Comparison of ENCODE assay signal across 11 cellular contexts in the genomic region with DNA sequence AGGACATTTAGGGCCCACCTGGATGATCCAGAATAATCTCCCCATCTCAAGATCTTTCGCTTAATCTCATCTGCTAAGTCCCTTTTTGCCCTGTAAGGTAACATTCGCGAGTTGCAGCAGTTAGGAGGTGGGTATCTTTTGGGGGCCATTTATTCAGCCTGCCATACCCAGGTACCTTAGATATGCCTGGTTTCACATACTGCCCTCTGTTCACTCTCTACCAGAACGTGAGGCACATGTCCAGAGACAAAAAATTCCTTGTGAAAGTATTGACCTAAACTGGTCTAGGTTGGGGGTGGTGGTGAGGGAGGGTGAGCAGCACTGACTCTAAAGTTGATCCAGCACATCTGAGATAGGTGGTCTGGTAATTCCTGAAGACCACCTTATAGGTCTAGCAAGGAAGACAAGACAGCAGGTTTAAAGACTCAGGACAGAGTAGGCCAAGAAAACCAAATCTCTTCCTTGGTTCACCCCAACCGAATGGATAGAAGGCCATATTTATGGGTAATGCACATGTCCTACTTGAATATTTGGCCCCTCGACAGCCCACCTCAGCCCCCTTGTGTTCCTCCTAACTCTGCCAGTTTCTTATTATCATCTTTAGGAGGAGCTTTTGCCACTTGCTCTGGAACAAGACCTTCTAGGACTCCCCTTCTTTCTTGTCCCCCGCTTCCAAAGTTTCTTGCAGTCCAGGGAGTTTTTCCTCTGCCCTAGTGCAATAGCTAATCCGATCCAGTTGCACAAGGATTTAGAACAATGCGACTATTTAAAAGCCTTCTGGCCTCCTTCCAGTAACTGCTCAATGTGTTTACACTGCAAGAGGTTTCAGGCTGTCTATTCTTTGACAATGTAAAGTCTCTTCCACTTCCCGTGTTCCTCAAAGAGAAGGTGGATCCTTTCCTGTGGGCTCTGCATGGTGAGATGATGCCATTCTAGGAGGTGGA.
DNase-seq lines count a peak whose midpoint lies in the region; ATAC-seq, FAIRE-seq and TF ChIP-seq lines count a peak whose summit lies in the region.
"Had no signal": no experiment of that assay in that cellular context is flagged by ENCODE, and none has a peak within 500 bp of the region (broad histone marks: within the 10 kb centered on the region; RNA-seq: fewer than 3 reads in every experiment).

No MANE protein-coding gene starts in this region.

- no peaks in the 10 kb centered on the region for H3K9me3 Mint-ChIP-seq in activated naive CD4-positive, alpha-beta T cell treated with anti-CD3 and anti-CD28 coated beads, Interleukin-2, amount 10 ng/mL, durations not matched to agents 7 days and 5 days
- H3K9me3 Mint-ChIP-seq in activated naive CD8-positive, alpha-beta T cell treated with anti-CD3 and anti-CD28 coated beads, Interleukin-2, amount 50 U/mL, for 24 hours: no peaks in the 10 kb centered on the region

- FAIRE-seq in A549 (lab: Jason Lieb, UNC): peak; percentile 98

- DNase-seq in A549 (ENCODE audit: low read depth in 1 of 2, low spot score in 1 of 2) (peak; percentile 16 to 89), NCI-H1048 (lab: John Stamatoyannopoulos, UW) (peak; percentile 80), astrocyte of the hippocampus (ENCODE audit: low read depth, low spot score) (peak; percentile 61), kidney tubule cell (ENCODE audit: low spot score) (peak; percentile 53)
- no peak for DNase-seq in activated naive CD4-positive, alpha-beta T cell treated with anti-CD3 and anti-CD28 coated beads, Interleukin-2, amount 10 ng/mL, durations not matched to agents 7 days and 5 days
- no peak for DNase-seq in activated naive CD8-positive, alpha-beta T cell treated with anti-CD3 and anti-CD28 coated beads, Interleukin-2, amount 50 U/mL, for 24 hours
- no peak for DNase-seq in stimulated activated naive CD8-positive, alpha-beta T cell treated with anti-CD3 and anti-CD28 coated beads, Interleukin-15, Interleukin-2, amounts not matched to agents 100 U/mL and 50 U/mL, for 24 hours
- DNase-seq: stimulated activated CD4-positive, alpha-beta T cell treated with anti-CD3 and anti-CD28 coated beads, Interleukin-4, amount 100 ng/mL, for 24 hours; T-helper 1 cell had no signal

- ATAC-seq in A549 (peak; percentile 73 to 85), GM18511 (IDR thresholded peaks at IDR 0.05; ENCODE audit: unreplicated experiment) (no peak)
- no peak for ATAC-seq in activated naive CD8-positive, alpha-beta T cell treated with anti-CD3 and anti-CD28 coated beads, Interleukin-2, amount 50 U/mL, for 24 hours
- no peak for ATAC-seq in stimulated activated naive CD8-positive, alpha-beta T cell treated with anti-CD3 and anti-CD28 coated beads, Interleukin-15, Interleukin-2, amounts not matched to agents 100 U/mL and 50 U/mL, for 24 hours

- TF ChIP-seq CTCF in A549 (IDR thresholded peaks at IDR 0.05): no peak

- H3K36me3 Mint-ChIP-seq in activated naive CD4-positive, alpha-beta T cell treated with anti-CD3 and anti-CD28 coated beads, Interleukin-2, amount 10 ng/mL, durations not matched to agents 7 days and 5 days: no peaks in the 10 kb centered on the region
- H3K36me3 Mint-ChIP-seq in activated naive CD8-positive, alpha-beta T cell treated with anti-CD3 and anti-CD28 coated beads, Interleukin-2, amount 50 U/mL, for 24 hours (ENCODE audit: low read depth): no peaks in the 10 kb centered on the region

- peaks cover 59% of the 10 kb centered on the region for H3K4me1 ChIP-seq in A549

- POLR2A ChIA-PET in A549 (lab: Yijun Ruan, JAX): no interaction called here

- H3K27me3 Mint-ChIP-seq in activated naive CD4-positive, alpha-beta T cell treated with anti-CD3 and anti-CD28 coated beads, Interleukin-2, amount 10 ng/mL, durations not matched to agents 7 days and 5 days: no peaks in the 10 kb centered on the region
- no peaks in the 10 kb centered on the region for H3K27me3 Mint-ChIP-seq in activated naive CD8-positive, alpha-beta T cell treated with anti-CD3 and anti-CD28 coated beads, Interleukin-2, amount 50 U/mL, for 24 hours

- peak overlapping the region; percentile 81 to 83 for H3K27ac ChIP-seq in A549
- H3K27ac ChIP-seq: HL-60 had no signal

- CTCF ChIA-PET in A549 (lab: Yijun Ruan, JAX): interaction anchor here (0.6 kb wide), 1 partner anchor 912 kb away, joined by 5 read pairs; no protein-coding TSS in a partner anchor
- CTCF ChIA-PET in activated naive CD4-positive, alpha-beta T cell treated with anti-CD3 and anti-CD28 coated beads, Interleukin-2, amount 10 ng/mL, durations not matched to agents 7 days and 5 days (lab: Charles Lee): no interaction called here

- no peaks in the 10 kb centered on the region for H3K9me3 ChIP-seq in A549

- no peak overlapping the region for H3K27ac Mint-ChIP-seq in activated naive CD4-positive, alpha-beta T cell treated with anti-CD3 and anti-CD28 coated beads, Interleukin-2, amount 10 ng/mL, durations not matched to agents 7 days and 5 days
- no peak overlapping the region for H3K27ac Mint-ChIP-seq in activated naive CD8-positive, alpha-beta T cell treated with anti-CD3 and anti-CD28 coated beads, Interleukin-2, amount 50 U/mL, for 24 hours

- TF ChIP-seq EP300 in A549 (IDR thresholded peaks at IDR 0.05): peak; percentile 60 to 62; a peak in 3 of 5 replicates

- peak; percentile 22 to 39; a peak in 4 of 5 replicates for TF ChIP-seq RAD21 in A549 (conservative IDR thresholded peaks at IDR 0.05 in 1 of 2, IDR thresholded peaks at IDR 0.05 in 1 of 2)

- no peak for TF ChIP-seq POLR2A in A549 (IDR thresholded peaks at IDR 0.05; ENCODE audit: low read length)

- H3K4me3 Mint-ChIP-seq in activated naive CD4-positive, alpha-beta T cell treated with anti-CD3 and anti-CD28 coated beads, Interleukin-2, amount 10 ng/mL, durations not matched to agents 7 days and 5 days: no peak overlapping the region
- H3K4me3 Mint-ChIP-seq in activated naive CD8-positive, alpha-beta T cell treated with anti-CD3 and anti-CD28 coated beads, Interleukin-2, amount 50 U/mL, for 24 hours: no peak overlapping the region

- 54% methylated on average over 10 of the region's 10 CpGs for WGBS in A549 (ENCODE audit: missing lambda C conversion rate)

- no peaks in the 10 kb centered on the region for H3K4me1 Mint-ChIP-seq in activated naive CD4-positive, alpha-beta T cell treated with anti-CD3 and anti-CD28 coated beads, Interleukin-2, amount 10 ng/mL, durations not matched to agents 7 days and 5 days
- no peaks in the 10 kb centered on the region for H3K4me1 Mint-ChIP-seq in activated naive CD8-positive, alpha-beta T cell treated with anti-CD3 and anti-CD28 coated beads, Interleukin-2, amount 50 U/mL, for 24 hours

- peak overlapping the region; percentile 54 for H3K4me2 ChIP-seq in A549

- no peak overlapping the region for H3K4me3 ChIP-seq in A549

TF ChIP-seq in A549, 52 proteins besides CTCF, POLR2A, EP300 and RAD21:
- TF ChIP-seq, protein P1, sequence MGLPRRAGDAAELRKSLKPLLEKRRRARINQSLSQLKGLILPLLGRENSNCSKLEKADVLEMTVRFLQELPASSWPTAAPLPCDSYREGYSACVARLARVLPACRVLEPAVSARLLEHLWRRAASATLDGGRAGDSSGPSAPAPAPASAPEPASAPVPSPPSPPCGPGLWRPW (IDR thresholded peaks at IDR 0.05): peak; percentile 63; the same call in 1 of the 2 replicates
- TF ChIP-seq GATA3 (IDR thresholded peaks at IDR 0.05; ENCODE audit: borderline replicate concordance) (peak; percentile 55; the same call in 1 of the 2 replicates), SMC3 (IDR thresholded peaks at IDR 0.05) (0 out of 3 replicates have a peak, but pooled peaks have one; percentile 21), JUN (IDR thresholded peaks at IDR 0.05) (0 out of 5 replicates have a peak, but pooled peaks of 1 of the 2 experiments have one; percentile 36), TFCP2L1 (CRISPR knock-in tag; IDR thresholded peaks at IDR 0.05) (no peak), ZC3H11A (IDR thresholded peaks at IDR 0.05) (no peak), FOSB (CRISPR knock-in tag; IDR thresholded peaks at IDR 0.05) (no peak), CEBPB (IDR thresholded peaks at IDR 0.05) (peak; percentile 77 to 90), RNF2 (IDR thresholded peaks at IDR 0.05; ENCODE audit: borderline replicate concordance, low read depth) (no peak)
- TF ChIP-seq, protein P2, sequence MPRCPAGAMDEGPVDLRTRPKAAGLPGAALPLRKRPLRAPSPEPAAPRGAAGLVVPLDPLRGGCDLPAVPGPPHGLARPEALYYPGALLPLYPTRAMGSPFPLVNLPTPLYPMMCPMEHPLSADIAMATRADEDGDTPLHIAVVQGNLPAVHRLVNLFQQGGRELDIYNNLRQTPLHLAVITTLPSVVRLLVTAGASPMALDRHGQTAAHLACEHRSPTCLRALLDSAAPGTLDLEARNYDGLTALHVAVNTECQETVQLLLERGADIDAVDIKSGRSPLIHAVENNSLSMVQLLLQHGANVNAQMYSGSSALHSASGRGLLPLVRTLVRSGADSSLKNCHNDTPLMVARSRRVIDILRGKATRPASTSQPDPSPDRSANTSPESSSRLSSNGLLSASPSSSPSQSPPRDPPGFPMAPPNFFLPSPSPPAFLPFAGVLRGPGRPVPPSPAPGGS (IDR thresholded peaks at IDR 0.05): 0 out of 3 replicates have a peak, but pooled peaks have one; percentile 26
- TF ChIP-seq, protein P3, sequence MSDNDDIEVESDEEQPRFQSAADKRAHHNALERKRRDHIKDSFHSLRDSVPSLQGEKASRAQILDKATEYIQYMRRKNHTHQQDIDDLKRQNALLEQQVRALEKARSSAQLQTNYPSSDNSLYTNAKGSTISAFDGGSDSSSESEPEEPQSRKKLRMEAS (IDR thresholded peaks at IDR 0.05): peak; percentile 66

Comparison
In these comparisons a context has a peak if more than half of its experiments do, and no peak if none do; other contexts are left out.
1. ATAC-seq: peak in A549 (2 of 2); none in GM18511 (single experiment), activated naive CD8-positive, alpha-beta T cell treated with anti-CD3 and anti-CD28 coated beads, Interleukin-2, amount 50 U/mL, for 24 hours (single experiment) and stimulated activated naive CD8-positive, alpha-beta T cell treated with anti-CD3 and anti-CD28 coated beads, Interleukin-15, Interleukin-2, amounts not matched to agents 100 U/mL and 50 U/mL, for 24 hours (single experiment).
2. DNase-seq: peak in A549 (2 of 2), NCI-H1048 (single experiment), astrocyte of the hippocampus (single experiment) and kidney tubule cell (single experiment); none in activated naive CD4-positive, alpha-beta T cell treated with anti-CD3 and anti-CD28 coated beads, Interleukin-2, amount 10 ng/mL, durations not matched to agents 7 days and 5 days (single experiment), activated naive CD8-positive, alpha-beta T cell treated with anti-CD3 and anti-CD28 coated beads, Interleukin-2, amount 50 U/mL, for 24 hours (single experiment) and stimulated activated naive CD8-positive, alpha-beta T cell treated with anti-CD3 and anti-CD28 coated beads, Interleukin-15, Interleukin-2, amounts not matched to agents 100 U/mL and 50 U/mL, for 24 hours (single experiment).